In the genomic region with DNA sequence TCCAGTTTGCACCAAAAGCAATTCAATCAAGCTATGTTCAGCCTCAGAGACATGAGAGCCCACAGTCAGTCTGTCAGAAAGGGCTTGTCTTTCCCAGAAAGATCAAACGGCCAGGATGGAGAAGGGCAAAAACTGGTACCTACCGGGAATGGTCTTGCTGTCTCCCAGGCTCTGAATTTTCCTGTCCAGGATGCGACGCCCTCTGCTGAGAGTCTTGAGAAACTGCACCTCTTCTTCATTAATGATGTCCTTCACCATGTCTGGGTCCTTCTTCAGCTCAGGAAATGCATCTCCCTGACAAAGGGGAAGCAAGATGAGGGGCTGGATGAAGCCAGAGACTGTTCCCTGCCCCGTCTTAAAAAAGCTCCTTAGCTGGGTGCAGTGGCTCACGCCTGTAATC, we compare ENCODE assay signal across 9 cellular contexts. TPM values are rescaled to one million over a fixed set of nuclear protein-coding genes. Genes with fewer than 3 reads are reported as not detected.
DNase-seq lines count a peak whose midpoint lies in the region; ATAC-seq and TF ChIP-seq lines count a peak whose summit lies in the region.
"Had no signal": no experiment of that assay in that cellular context is flagged by ENCODE, and none has a peak within 500 bp of the region (broad histone marks: within the 10 kb centered on the region; RNA-seq: fewer than 3 reads in every experiment).

No MANE protein-coding gene starts in this region.

- no peaks in the 10 kb centered on the region for H3K9me3 ChIP-seq in gastrocnemius medialis

- TF ChIP-seq POLR2A in gastrocnemius medialis (IDR thresholded peaks at IDR 0.05), result no peak

- H3K27me3 Mint-ChIP-seq in activated naive CD8-positive, alpha-beta T cell treated with anti-CD3 and anti-CD28 coated beads, Interleukin-2, amount 10 ng/mL, durations not matched to agents 7 days and 5 days, result no peaks in the 10 kb centered on the region
- H3K27me3 Mint-ChIP-seq in activated naive CD8-positive, alpha-beta T cell treated with anti-CD3 and anti-CD28 coated beads for 36 hours, result no peaks in the 10 kb centered on the region
- H3K27me3 Mint-ChIP-seq: dendritic cell treated with granulocyte-macrophage colony-stimulating factor and Interleukin-4, amounts not matched to agents 40 ng/mL and 50 ng/mL, for 4 days had no signal

- no peak overlapping the region for H3K27ac Mint-ChIP-seq in activated naive CD8-positive, alpha-beta T cell treated with anti-CD3 and anti-CD28 coated beads, Interleukin-2, amount 10 ng/mL, durations not matched to agents 7 days and 5 days
- H3K27ac Mint-ChIP-seq in activated naive CD8-positive, alpha-beta T cell treated with anti-CD3 and anti-CD28 coated beads for 36 hours, result no peak overlapping the region
- H3K27ac Mint-ChIP-seq: dendritic cell treated with granulocyte-macrophage colony-stimulating factor and Interleukin-4, amounts not matched to agents 40 ng/mL and 50 ng/mL, for 4 days had no signal

- in situ Hi-C loops in gastrocnemius medialis (cut with MboI; ENCODE audit: low sequenced_read_pairs in 4 of 4), result loop anchor here in 1 of 4 donors (25.0 kb wide), 1 partner anchor 605 kb away; no protein-coding TSS in a partner anchor

- POLR2A ChIA-PET in activated naive CD8-positive, alpha-beta T cell treated with anti-CD3 and anti-CD28 coated beads, Interleukin-2, amount 10 ng/mL, durations not matched to agents 7 days and 5 days (lab: Charles Lee), result interaction anchor here (2.6 kb wide), 1 partner anchor 16 kb away, joined by 12 read pairs; the partner anchor contains the start of gene EXOSC6

- DNase-seq in activated naive CD8-positive, alpha-beta T cell treated with anti-CD3 and anti-CD28 coated beads, Interleukin-2, amount 10 ng/mL, durations not matched to agents 7 days and 5 days, result peak; percentile 30
- no peak for DNase-seq in activated naive CD8-positive, alpha-beta T cell treated with anti-CD3 and anti-CD28 coated beads for 36 hours
- DNase-seq in LNCaP clone FGC (ENCODE audit: low read depth), result no peak
- DNase-seq in amniotic epithelial cell (ENCODE audit: low read depth), result peak; percentile 57
- DNase-seq in kidney epithelial cell (ENCODE audit: low read depth), result no peak
- no peak for DNase-seq in gastrocnemius medialis
- DNase-seq in NCI-H2107 treated with DMSO at 0.1 percent for 48 hours (lab: John Stamatoyannopoulos, UW; ENCODE audit: unreplicated experiment), result no peak

- peaks cover 29% of the 10 kb centered on the region for H3K36me3 Mint-ChIP-seq in activated naive CD8-positive, alpha-beta T cell treated with anti-CD3 and anti-CD28 coated beads, Interleukin-2, amount 10 ng/mL, durations not matched to agents 7 days and 5 days
- H3K36me3 Mint-ChIP-seq in activated naive CD8-positive, alpha-beta T cell treated with anti-CD3 and anti-CD28 coated beads for 36 hours, result peaks cover 31% of the 10 kb centered on the region

- H3K36me3 ChIP-seq in kidney epithelial cell (ENCODE audit: control insufficient read depth, insufficient read depth, low read length), result peaks cover 8% of the 10 kb centered on the region
- H3K36me3 ChIP-seq in gastrocnemius medialis, result peaks cover 12 to 100% of the 10 kb centered on the region in 2 donors

- peak; percentile 51 for TF ChIP-seq CTCF in LNCaP clone FGC (IDR thresholded peaks at IDR 0.05; ENCODE audit: control insufficient read depth, extremely low read depth, insufficient read depth)
- TF ChIP-seq CTCF in kidney epithelial cell (IDR thresholded peaks at IDR 0.05; ENCODE audit: insufficient read depth, low read length, poor library complexity, severe bottlenecking), result peak; percentile 60
- peak in 2 of 5 experiments; percentile 37 to 38 for TF ChIP-seq CTCF in gastrocnemius medialis (IDR thresholded peaks at IDR 0.05 in 4 of 5, conservative IDR thresholded peaks at IDR 0.05 in 1 of 5)

- H3K4me3 Mint-ChIP-seq in activated naive CD8-positive, alpha-beta T cell treated with anti-CD3 and anti-CD28 coated beads, Interleukin-2, amount 10 ng/mL, durations not matched to agents 7 days and 5 days, result no peak overlapping the region
- no peak overlapping the region for H3K4me3 Mint-ChIP-seq in activated naive CD8-positive, alpha-beta T cell treated with anti-CD3 and anti-CD28 coated beads for 36 hours
- H3K4me3 Mint-ChIP-seq: dendritic cell treated with granulocyte-macrophage colony-stimulating factor and Interleukin-4, amounts not matched to agents 40 ng/mL and 50 ng/mL, for 4 days had no signal

- no peaks in the 10 kb centered on the region for H3K4me1 ChIP-seq in gastrocnemius medialis

- ATAC-seq in activated naive CD8-positive, alpha-beta T cell treated with anti-CD3 and anti-CD28 coated beads, Interleukin-2, amount 10 ng/mL, durations not matched to agents 7 days and 5 days (ENCODE audit: low read depth), result peak; percentile 33
- ATAC-seq in gastrocnemius medialis (no peak), HG03196 (IDR thresholded peaks at IDR 0.05; ENCODE audit: unreplicated experiment) (no peak)

- H3K4me1 Mint-ChIP-seq in activated naive CD8-positive, alpha-beta T cell treated with anti-CD3 and anti-CD28 coated beads, Interleukin-2, amount 10 ng/mL, durations not matched to agents 7 days and 5 days, result no peaks in the 10 kb centered on the region
- no peaks in the 10 kb centered on the region for H3K4me1 Mint-ChIP-seq in activated naive CD8-positive, alpha-beta T cell treated with anti-CD3 and anti-CD28 coated beads for 36 hours

- no peak overlapping the region for H3K27ac ChIP-seq in gastrocnemius medialis

- H3K27me3 ChIP-seq in kidney epithelial cell (ENCODE audit: control insufficient read depth, insufficient read depth, low read length) (no peaks in the 10 kb centered on the region), gastrocnemius medialis (no peaks in the 10 kb centered on the region)

- H3K4me3 ChIP-seq in LNCaP clone FGC (ENCODE audit: low read depth, low read length) (no peak overlapping the region), kidney epithelial cell (ENCODE audit: low read depth, low read length) (no peak overlapping the region), gastrocnemius medialis (no peak overlapping the region)

- intact Hi-C loops in gastrocnemius medialis (cut with DNase I; ENCODE audit: low total_unique reads), result no loop called here

- H3K9me3 Mint-ChIP-seq in activated naive CD8-positive, alpha-beta T cell treated with anti-CD3 and anti-CD28 coated beads, Interleukin-2, amount 10 ng/mL, durations not matched to agents 7 days and 5 days, result no peaks in the 10 kb centered on the region
- no peaks in the 10 kb centered on the region for H3K9me3 Mint-ChIP-seq in activated naive CD8-positive, alpha-beta T cell treated with anti-CD3 and anti-CD28 coated beads for 36 hours
- H3K9me3 Mint-ChIP-seq: dendritic cell treated with granulocyte-macrophage colony-stimulating factor and Interleukin-4, amounts not matched to agents 40 ng/mL and 50 ng/mL, for 4 days had no signal

RNA-seq across cellular contexts. Expression of gene EXOSC6, which starts 15.8 kb away (rescaled TPM):
- total RNA-seq in activated naive CD8-positive, alpha-beta T cell treated with anti-CD3 and anti-CD28 coated beads, Interleukin-2, amount 10 ng/mL, durations not matched to agents 7 days and 5 days, result 10 to 100 TPM; 28.8 to 29.4 TPM
- 10 to 100 TPM; 34.9 to 35.5 TPM for total RNA-seq in activated naive CD8-positive, alpha-beta T cell treated with anti-CD3 and anti-CD28 coated beads for 36 hours
- total RNA-seq in kidney epithelial cell (42.7 and 44.1 TPM in 2 replicates), gastrocnemius medialis (10 to 100 TPM; 15.3 to 33.2 (median 17.2) TPM)

RNA-seq across cellular contexts. Expression of gene AARS1, which starts 21.8 kb away (rescaled TPM):
- 100 to 1,000 TPM; 121 to 122 TPM for total RNA-seq in activated naive CD8-positive, alpha-beta T cell treated with anti-CD3 and anti-CD28 coated beads, Interleukin-2, amount 10 ng/mL, durations not matched to agents 7 days and 5 days
- total RNA-seq in activated naive CD8-positive, alpha-beta T cell treated with anti-CD3 and anti-CD28 coated beads for 36 hours, result 100 to 1,000 TPM; 167 to 173 TPM
- total RNA-seq in kidney epithelial cell (185 and 197 TPM in 2 replicates), gastrocnemius medialis (10 to 100 TPM; 58.0 to 80.4 (median 60.2) TPM)

RNA-seq across cellular contexts. Expression of gene DDX19B, which starts 31.5 kb away (rescaled TPM):
- 10 to 100 TPM; 29.8 to 32.3 TPM for total RNA-seq in activated naive CD8-positive, alpha-beta T cell treated with anti-CD3 and anti-CD28 coated beads, Interleukin-2, amount 10 ng/mL, durations not matched to agents 7 days and 5 days
- total RNA-seq in activated naive CD8-positive, alpha-beta T cell treated with anti-CD3 and anti-CD28 coated beads for 36 hours, result 10 to 100 TPM; 36.7 to 39.3 TPM
- total RNA-seq in kidney epithelial cell (41.8 and 49.0 TPM in 2 replicates), gastrocnemius medialis (10 to 100 TPM; 26.6 to 38.3 (median 31.9) TPM)

Comparison
In these comparisons a context has a peak if more than half of its experiments do, and no peak if none do; other contexts are left out.
1. DNase-seq: peak in activated naive CD8-positive, alpha-beta T cell treated with anti-CD3 and anti-CD28 coated beads, Interleukin-2, amount 10 ng/mL, durations not matched to agents 7 days and 5 days (single experiment) and amniotic epithelial cell (single experiment); none in activated naive CD8-positive, alpha-beta T cell treated with anti-CD3 and anti-CD28 coated beads for 36 hours (single experiment), LNCaP clone FGC (single experiment), kidney epithelial cell (single experiment), gastrocnemius medialis (0 of 2) and NCI-H2107 treated with DMSO at 0.1 percent for 48 hours (single experiment).